Comparison of ENCODE assay signal across 2 cellular contexts in the genomic region with DNA sequence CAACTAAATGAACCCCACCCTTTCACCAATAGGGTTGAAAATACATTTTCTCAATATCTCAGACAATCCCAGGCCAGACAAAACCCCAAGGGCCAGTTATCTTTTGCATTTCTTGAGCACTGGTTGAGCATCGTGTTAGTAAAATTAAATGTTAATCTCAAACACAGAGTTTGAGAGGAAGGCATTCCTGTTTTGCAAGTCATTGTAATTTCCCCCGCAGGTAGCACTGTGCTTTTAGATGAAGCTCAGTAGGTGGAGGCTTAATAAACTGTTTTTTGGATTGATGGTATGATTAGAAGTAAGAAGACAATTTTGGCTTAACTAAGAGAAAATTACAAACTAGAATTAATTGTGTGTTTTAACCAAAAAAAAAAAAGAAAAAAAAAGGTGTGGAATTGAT.
TF ChIP-seq lines count a peak whose summit lies in the region.

No MANE protein-coding gene starts in this region.

TF ChIP-seq in GM23338, 12 proteins besides CTCF, POLR2A, EP300 and RAD21 (continues in another document):
- TF ChIP-seq ETS1 (IDR thresholded peaks at IDR 0.05) (no peak), POLR2AphosphoS5 (IDR thresholded peaks at IDR 0.05; ENCODE audit: low read depth) (no peak), ZNF114 (CRISPR knock-in tag; IDR thresholded peaks at IDR 0.05) (no peak), STAT1 (IDR thresholded peaks at IDR 0.05; ENCODE audit: unreplicated experiment) (no peak), EZH2 (IDR thresholded peaks at IDR 0.05; ENCODE audit: low read depth, unreplicated experiment) (no peak), CREB1 (CRISPR knock-in tag; IDR thresholded peaks at IDR 0.05; ENCODE audit: low read depth) (no peak), ZNF331 (CRISPR knock-in tag; IDR thresholded peaks at IDR 0.05; ENCODE audit: low read depth) (no peak), JUNB (IDR thresholded peaks at IDR 0.05; ENCODE audit: unreplicated experiment) (no peak), ZNF462 (CRISPR knock-in tag; IDR thresholded peaks at IDR 0.05) (no peak)
- TF ChIP-seq, protein P1, sequence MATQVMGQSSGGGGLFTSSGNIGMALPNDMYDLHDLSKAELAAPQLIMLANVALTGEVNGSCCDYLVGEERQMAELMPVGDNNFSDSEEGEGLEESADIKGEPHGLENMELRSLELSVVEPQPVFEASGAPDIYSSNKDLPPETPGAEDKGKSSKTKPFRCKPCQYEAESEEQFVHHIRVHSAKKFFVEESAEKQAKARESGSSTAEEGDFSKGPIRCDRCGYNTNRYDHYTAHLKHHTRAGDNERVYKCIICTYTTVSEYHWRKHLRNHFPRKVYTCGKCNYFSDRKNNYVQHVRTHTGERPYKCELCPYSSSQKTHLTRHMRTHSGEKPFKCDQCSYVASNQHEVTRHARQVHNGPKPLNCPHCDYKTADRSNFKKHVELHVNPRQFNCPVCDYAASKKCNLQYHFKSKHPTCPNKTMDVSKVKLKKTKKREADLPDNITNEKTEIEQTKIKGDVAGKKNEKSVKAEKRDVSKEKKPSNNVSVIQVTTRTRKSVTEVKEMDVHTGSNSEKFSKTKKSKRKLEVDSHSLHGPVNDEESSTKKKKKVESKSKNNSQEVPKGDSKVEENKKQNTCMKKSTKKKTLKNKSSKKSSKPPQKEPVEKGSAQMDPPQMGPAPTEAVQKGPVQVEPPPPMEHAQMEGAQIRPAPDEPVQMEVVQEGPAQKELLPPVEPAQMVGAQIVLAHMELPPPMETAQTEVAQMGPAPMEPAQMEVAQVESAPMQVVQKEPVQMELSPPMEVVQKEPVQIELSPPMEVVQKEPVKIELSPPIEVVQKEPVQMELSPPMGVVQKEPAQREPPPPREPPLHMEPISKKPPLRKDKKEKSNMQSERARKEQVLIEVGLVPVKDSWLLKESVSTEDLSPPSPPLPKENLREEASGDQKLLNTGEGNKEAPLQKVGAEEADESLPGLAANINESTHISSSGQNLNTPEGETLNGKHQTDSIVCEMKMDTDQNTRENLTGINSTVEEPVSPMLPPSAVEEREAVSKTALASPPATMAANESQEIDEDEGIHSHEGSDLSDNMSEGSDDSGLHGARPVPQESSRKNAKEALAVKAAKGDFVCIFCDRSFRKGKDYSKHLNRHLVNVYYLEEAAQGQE (IDR thresholded peaks at IDR 0.05; ENCODE audit: unreplicated experiment): no peak

TF ChIP-seq in H1, 55 proteins besides CTCF, POLR2A, EP300 and RAD21 (continued from another document):
- no peak for TF ChIP-seq ATF3 (IDR thresholded peaks at IDR 0.05; ENCODE audit: insufficient read depth, low read depth, low read length)
- no peak for TF ChIP-seq SP1 (IDR thresholded peaks at IDR 0.05; ENCODE audit: low read depth, low read length)
- no peak for TF ChIP-seq FOSL1 (IDR thresholded peaks at IDR 0.05; ENCODE audit: insufficient read depth, low read depth, low read length)
- TF ChIP-seq SIN3A (conservative IDR thresholded peaks at IDR 0.05 in 1 of 2, IDR thresholded peaks at IDR 0.05 in 1 of 2; ENCODE audit: low read depth in 1 of 2, low read length in 2 of 2): no peak
- no peak for TF ChIP-seq TAF7 (optimal IDR thresholded peaks at IDR 0.05; ENCODE audit: borderline replicate concordance, low read depth, low read length)
- no peak for TF ChIP-seq RXRA (IDR thresholded peaks at IDR 0.05; ENCODE audit: insufficient read depth, low read depth, low read length)
- no peak for TF ChIP-seq POLR2AphosphoS5 (IDR thresholded peaks at IDR 0.05; ENCODE audit: low read depth, low read length)
- TF ChIP-seq BACH1 (IDR thresholded peaks at IDR 0.05; ENCODE audit: low read length): no peak
- TF ChIP-seq SP4 (IDR thresholded peaks at IDR 0.05; ENCODE audit: low read length): no peak
- no peak for TF ChIP-seq CHD2 (IDR thresholded peaks at IDR 0.05; ENCODE audit: low read length)
- no peak for TF ChIP-seq TCF12 (IDR thresholded peaks at IDR 0.05; ENCODE audit: low read depth, low read length)
- no peak for TF ChIP-seq GABPA (IDR thresholded peaks at IDR 0.05; ENCODE audit: borderline replicate concordance, insufficient read depth, low read length)
TF ChIP-seq in H1: peak in this region for 0.
